8 cellular contexts compared by ENCODE assay signal in genomic region chr10:89644967-89645741, GRCh38. TPM values are rescaled to one million over a fixed set of nuclear protein-coding genes. Genes with fewer than 3 reads are reported as not detected.
DNase-seq lines count a peak whose midpoint lies in the region; ATAC-seq and TF ChIP-seq lines count a peak whose summit lies in the region.

Gene PANK1 (minus strand): TSS chr10:89645242. CDS start chr10:89644891, 351 bp downstream.

- H3K27ac ChIP-seq in HUES48 (ENCODE audit: low read depth, low read length) (peak within 1 kb of the TSS; percentile 94), OCI-LY7 (ENCODE audit: low read depth, low read length, poor library complexity, severe bottlenecking) (peak within 1 kb of the TSS; percentile 71), esophagus muscularis mucosa (replicated peaks in 1 of 4) (peak within 1 kb of the TSS; percentile 88 to 93 (median 91))

- peaks cover 16% of the 10 kb centered on the region for H3K4me1 Mint-ChIP-seq in stimulated activated memory B cell treated with anti-CD40 and anti-IgM and Interleukin-4, amounts not matched to agents 10 μg/mL and 1 μg/mL and 100 μg/mL, for 72 hours

- H2AFZ ChIP-seq in OCI-LY7 (ENCODE audit: low read length), result peak within 1 kb of the TSS; percentile 91

- H3K27me3 Mint-ChIP-seq in stimulated activated memory B cell treated with anti-CD40 and anti-IgM and Interleukin-4, amounts not matched to agents 10 μg/mL and 1 μg/mL and 100 μg/mL, for 72 hours, result no peaks in the 10 kb centered on the region

- H3K4me2 ChIP-seq in OCI-LY7 (ENCODE audit: low read length), result peak within 1 kb of the TSS; percentile 87

- peak; percentile 41 for ATAC-seq in GM21390 (IDR thresholded peaks at IDR 0.05; ENCODE audit: unreplicated experiment)
- ATAC-seq in stimulated activated memory B cell treated with anti-CD40 and anti-IgM and Interleukin-4, amounts not matched to agents 10 μg/mL and 1 μg/mL and 100 μg/mL, for 72 hours, result peak; percentile 78

- TF ChIP-seq POLR2A in esophagus muscularis mucosa (IDR thresholded peaks at IDR 0.05; ENCODE audit: low read depth), result no peak

- DNase-seq in DMS114 treated with DMSO at 0.1 percent for 48 hours (lab: John Stamatoyannopoulos, UW; ENCODE audit: unreplicated experiment), result peak; percentile 70
- peak; percentile 76 for DNase-seq in OCI-LY7 (ENCODE audit: low spot score)
- DNase-seq in activated T-cell treated with anti-CD3 and anti-CD28 coated beads, Interleukin-2, amount 50 U/mL, for 48 hours, result peak; percentile 86 to 87
- no peak for DNase-seq in esophagus muscularis mucosa (ENCODE audit: extremely low spot score)
- DNase-seq in myocyte (ENCODE audit: low read depth), result peak; percentile 88

- H3K9me3 Mint-ChIP-seq in stimulated activated memory B cell treated with anti-CD40 and anti-IgM and Interleukin-4, amounts not matched to agents 10 μg/mL and 1 μg/mL and 100 μg/mL, for 72 hours, result no peaks in the 10 kb centered on the region

- no peak for TF ChIP-seq EP300 in esophagus muscularis mucosa (IDR thresholded peaks at IDR 0.05)

- POLR2A ChIA-PET in OCI-LY7 (lab: Charles Lee), result interaction anchor here (1.7 to 2.6 kb wide), 2 partner anchors 56 kb away, joined by 9 to 22 read pairs; partner anchors contain the start of gene KIF20B

- peak within 1 kb of the TSS; percentile 65 for H3K9ac ChIP-seq in HUES48 (ENCODE audit: low read depth, low read length)

- peak within 1 kb of the TSS; percentile 83 for H3K4me3 ChIP-seq in HUES48 (ENCODE audit: low read depth, low read length)
- peak within 1 kb of the TSS; percentile 78 for H3K4me3 ChIP-seq in OCI-LY7 (ENCODE audit: low read depth, low read length, poor library complexity, severe bottlenecking)
- H3K4me3 ChIP-seq in esophagus muscularis mucosa, result peak within 1 kb of the TSS; percentile 68 to 92 (median 73)

- H3K9me3 ChIP-seq in HUES48 (ENCODE audit: control insufficient read depth, insufficient read depth, low read length) (no peaks in the 10 kb centered on the region), OCI-LY7 (ENCODE audit: low read length) (no peaks in the 10 kb centered on the region), esophagus muscularis mucosa (no peaks in the 10 kb centered on the region)

- H3K79me2 ChIP-seq in OCI-LY7 (ENCODE audit: insufficient read depth, low read depth, low read length), result peaks cover 32% of the 10 kb centered on the region

- H3K27me3 ChIP-seq in HUES48 (ENCODE audit: control insufficient read depth, insufficient read depth, low read length) (no peaks in the 10 kb centered on the region), esophagus muscularis mucosa (no peaks in the 10 kb centered on the region)

- H3K4me1 ChIP-seq in HUES48 (ENCODE audit: control insufficient read depth, insufficient read depth, low read length), result peaks cover 11% of the 10 kb centered on the region
- peaks cover 32% of the 10 kb centered on the region for H3K4me1 ChIP-seq in OCI-LY7 (ENCODE audit: insufficient read depth, low read length, poor library complexity, severe bottlenecking)
- H3K4me1 ChIP-seq in esophagus muscularis mucosa, result peaks cover 12 to 25% (median 17%) of the 10 kb centered on the region in 4 donors

- peaks cover 8% of the 10 kb centered on the region; the same call in 1 of the 2 replicates for H4K20me1 ChIP-seq in OCI-LY7 (ENCODE audit: insufficient read depth, low read length)

- intact Hi-C loops in OCI-LY7 (cut with micrococcal nuclease; ENCODE audit: unreplicated experiment), result loop anchor here (1.0 to 10.0 kb wide), 4 partner anchors 56 to 653 kb away; partner anchors contain the start of genes FAS, KIF20B and LIPA
- intact Hi-C loops in esophagus muscularis mucosa (cut with DNase I), result no loop called here

- H3K9me2 ChIP-seq in OCI-LY7 (ENCODE audit: insufficient read depth, low read length), result no peaks in the 10 kb centered on the region

- no TSS peak for BruUV-seq in OCI-LY7 (replicated peaks; lab: Mats Ljungman, UMichigan)

- under 1% methylated on average over 21 of the region's 56 CpGs for WGBS in esophagus muscularis mucosa

- H3K4me3 Mint-ChIP-seq in stimulated activated memory B cell treated with anti-CD40 and anti-IgM and Interleukin-4, amounts not matched to agents 10 μg/mL and 1 μg/mL and 100 μg/mL, for 72 hours, result no peak within 1 kb of the TSS

- no peaks in the 10 kb centered on the region for H3K36me3 Mint-ChIP-seq in stimulated activated memory B cell treated with anti-CD40 and anti-IgM and Interleukin-4, amounts not matched to agents 10 μg/mL and 1 μg/mL and 100 μg/mL, for 72 hours

- no peak within 1 kb of the TSS for H3K27ac Mint-ChIP-seq in stimulated activated memory B cell treated with anti-CD40 and anti-IgM and Interleukin-4, amounts not matched to agents 10 μg/mL and 1 μg/mL and 100 μg/mL, for 72 hours

- no peaks in the 10 kb centered on the region for H3K36me3 ChIP-seq in HUES48 (ENCODE audit: control insufficient read depth, insufficient read depth, low read length)
- H3K36me3 ChIP-seq in OCI-LY7 (ENCODE audit: insufficient read depth, low read length), result no peaks in the 10 kb centered on the region; the same call in 1 of the 2 replicates
- H3K36me3 ChIP-seq in esophagus muscularis mucosa, result no peaks in the 10 kb centered on the region

- CTCF ChIA-PET in OCI-LY7 (lab: Charles Lee; ENCODE audit: unreplicated experiment), result no interaction called here

- TF ChIP-seq CTCF in OCI-LY7 (conservative IDR thresholded peaks at IDR 0.05; ENCODE audit: low read length), result no peak
- TF ChIP-seq CTCF in esophagus muscularis mucosa (IDR thresholded peaks at IDR 0.05), result no peak

RNA-seq across cellular contexts. Expression of gene PANK1, which starts in this region (rescaled TPM):
- 9.6 and 12.1 TPM in 2 replicates for total RNA-seq in OCI-LY7 (2014; rRNA removed; shearing (Covaris generic))
- 15.1 and 16.1 TPM in 2 replicates for total RNA-seq in OCI-LY7 (2022)
- total RNA-seq in esophagus muscularis mucosa, result 1 to 10 TPM; 2.0 to 5.0 (median 3.6) TPM
- total RNA-seq in myocyte, result 11.3 and 21.9 TPM in 2 replicates
- 3.4 TPM for polyA plus RNA-seq in myocyte (2012)
